ENCODE assay signal across 27 cellular contexts in the genomic region with DNA sequence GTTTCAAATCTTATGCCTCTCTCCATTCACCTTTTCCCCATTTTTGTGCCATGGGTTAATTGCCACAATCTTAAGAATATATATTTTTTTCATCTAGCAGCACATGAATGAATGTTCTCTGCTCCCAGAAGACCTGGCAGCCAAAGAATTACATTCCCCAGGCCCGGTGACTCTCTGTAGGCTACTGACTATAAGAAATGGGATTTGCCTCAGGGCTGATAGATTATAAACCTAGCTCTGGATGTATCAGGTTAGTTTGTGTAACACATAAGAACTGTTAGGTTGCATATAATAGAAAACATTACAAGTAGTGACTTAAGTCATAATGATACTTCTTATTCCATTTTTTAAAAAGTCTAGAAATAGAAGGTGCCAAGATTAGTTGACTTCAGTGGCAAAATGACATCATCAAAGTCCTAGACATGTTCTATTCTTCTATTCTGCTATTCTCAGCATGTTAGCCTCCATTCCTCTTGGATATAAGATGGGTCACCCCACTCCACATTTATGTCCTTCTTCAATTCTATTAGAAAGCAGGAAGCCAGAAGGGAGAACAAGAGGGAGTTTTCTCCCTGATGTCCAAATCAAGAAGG. TPM values are rescaled to one million over a fixed set of nuclear protein-coding genes. Genes with fewer than 3 reads are reported as not detected.
"Had no signal": no experiment of that assay in that cellular context is flagged by ENCODE, and none has a peak within 500 bp of the region (broad histone marks: within the 10 kb centered on the region; RNA-seq: fewer than 3 reads in every experiment).

No MANE protein-coding gene starts in this region.

- H3K4me1 ChIP-seq: heart right ventricle, left ventricle myocardium inferior, spleen, tibial nerve, upper lobe of right lung had no signal

- ATAC-seq: heart right ventricle; mucosa of descending colon; naive thymus-derived CD4-positive, alpha-beta T cell; natural killer cell treated with Interleukin-12 subunit alpha and Interleukin-12 subunit beta and Interleukin-15 and Interleukin-18, amount 100 ng/mL, for 72 hours; right cardiac atrium; stimulated activated effector memory CD8-positive, alpha-beta T cell treated with anti-CD3 and anti-CD28 coated beads, Interleukin-12 subunit alpha, Interleukin-12 subunit beta, amount 100 ng/mL, for 72 hours; upper lobe of right lung had no signal

- H3K79me2 ChIP-seq: hepatocyte had no signal

- H3K4me3 ChIP-seq: heart right ventricle, hepatocyte, left ventricle myocardium inferior, mucosa of descending colon, ovary, sigmoid colon, spleen, suprapubic skin, thoracic aorta, tibial nerve, upper lobe of right lung had no signal

- H3K27ac ChIP-seq: heart right ventricle, hepatocyte, left ventricle myocardium inferior, ovary, sigmoid colon, spleen, suprapubic skin, tibial nerve, upper lobe of right lung had no signal

- H2AFZ ChIP-seq: hepatocyte had no signal

- H3K27me3 ChIP-seq: heart right ventricle, ovary, sigmoid colon, spleen, suprapubic skin, tibial nerve, upper lobe of right lung had no signal

- DNase-seq: heart right ventricle; islet precursor cell; left ventricle myocardium inferior; midbrain; mucosa of descending colon; naive thymus-derived CD4-positive, alpha-beta T cell; ovary; retina; right cardiac atrium; sigmoid colon; small intestine; spleen; stimulated activated CD4-positive, alpha-beta T cell treated with anti-CD3 and anti-CD28 coated beads, Interleukin-4, amount 100 ng/mL, for 24 hours; stimulated activated naive CD4-positive, alpha-beta T cell; upper lobe of right lung had no signal

- H3K4me3 Mint-ChIP-seq: memory B cell; naive thymus-derived CD4-positive, alpha-beta T cell; natural killer cell treated with Interleukin-12 subunit alpha and Interleukin-12 subunit beta and Interleukin-15 and Interleukin-18, amount 100 ng/mL, for 72 hours; stimulated activated effector memory CD8-positive, alpha-beta T cell treated with anti-CD3 and anti-CD28 coated beads, Interleukin-12 subunit alpha, Interleukin-12 subunit beta, amount 100 ng/mL, for 72 hours; stimulated activated naive CD8-positive, alpha-beta T cell treated with anti-CD3 and anti-CD28 coated beads, Interleukin-15, Interleukin-2, amounts not matched to agents 100 ng/mL and 50 ng/mL, for 24 hours had no signal

- H3K9me3 Mint-ChIP-seq: memory B cell; naive thymus-derived CD4-positive, alpha-beta T cell; stimulated activated effector memory CD8-positive, alpha-beta T cell treated with anti-CD3 and anti-CD28 coated beads, Interleukin-12 subunit alpha, Interleukin-12 subunit beta, amount 100 ng/mL, for 72 hours; stimulated activated naive CD8-positive, alpha-beta T cell treated with anti-CD3 and anti-CD28 coated beads, Interleukin-15, Interleukin-2, amounts not matched to agents 100 ng/mL and 50 ng/mL, for 24 hours had no signal

- FAIRE-seq: small intestine, urothelium cell line had no signal

- H3K27ac Mint-ChIP-seq: memory B cell; naive thymus-derived CD4-positive, alpha-beta T cell; natural killer cell treated with Interleukin-12 subunit alpha and Interleukin-12 subunit beta and Interleukin-15 and Interleukin-18, amount 100 ng/mL, for 72 hours; progenitor cell of endocrine pancreas; stimulated activated effector memory CD8-positive, alpha-beta T cell treated with anti-CD3 and anti-CD28 coated beads, Interleukin-12 subunit alpha, Interleukin-12 subunit beta, amount 100 ng/mL, for 72 hours; stimulated activated naive CD8-positive, alpha-beta T cell treated with anti-CD3 and anti-CD28 coated beads, Interleukin-15, Interleukin-2, amounts not matched to agents 100 ng/mL and 50 ng/mL, for 24 hours had no signal

- H3K4me2 ChIP-seq: hepatocyte had no signal

- H3K36me3 Mint-ChIP-seq: memory B cell; naive thymus-derived CD4-positive, alpha-beta T cell; natural killer cell treated with Interleukin-12 subunit alpha and Interleukin-12 subunit beta and Interleukin-15 and Interleukin-18, amount 100 ng/mL, for 72 hours; stimulated activated effector memory CD8-positive, alpha-beta T cell treated with anti-CD3 and anti-CD28 coated beads, Interleukin-12 subunit alpha, Interleukin-12 subunit beta, amount 100 ng/mL, for 72 hours had no signal

- H3K36me3 ChIP-seq: heart right ventricle, left ventricle myocardium inferior, ovary, sigmoid colon, spleen, suprapubic skin, thoracic aorta, tibial nerve, upper lobe of right lung had no signal

- H3K27me3 Mint-ChIP-seq: natural killer cell treated with Interleukin-12 subunit alpha and Interleukin-12 subunit beta and Interleukin-15 and Interleukin-18, amount 100 ng/mL, for 72 hours; stimulated activated naive CD8-positive, alpha-beta T cell treated with anti-CD3 and anti-CD28 coated beads, Interleukin-15, Interleukin-2, amounts not matched to agents 100 ng/mL and 50 ng/mL, for 24 hours had no signal

- H3K9me3 ChIP-seq: heart right ventricle, left ventricle myocardium inferior, mucosa of descending colon, ovary, sigmoid colon, spleen, suprapubic skin, thoracic aorta, tibial nerve, upper lobe of right lung had no signal

- H3K4me1 Mint-ChIP-seq: memory B cell; naive thymus-derived CD4-positive, alpha-beta T cell; stimulated activated effector memory CD8-positive, alpha-beta T cell treated with anti-CD3 and anti-CD28 coated beads, Interleukin-12 subunit alpha, Interleukin-12 subunit beta, amount 100 ng/mL, for 72 hours had no signal

RNA-seq across cellular contexts. Expression of a gene that starts 10.9 kb away (rescaled TPM):
- total RNA-seq: left ventricle myocardium inferior; lung microvascular endothelial cell; natural killer cell treated with Interleukin-12 subunit alpha and Interleukin-12 subunit beta and Interleukin-15 and Interleukin-18, amount 100 ng/mL, for 72 hours; upper lobe of right lung had no signal
- polyA plus RNA-seq: neural cell, right cardiac atrium had no signal

RNA-seq across cellular contexts. Expression of a gene that starts 40.4 kb away (rescaled TPM):
- total RNA-seq: naive thymus-derived CD4-positive, alpha-beta T cell; natural killer cell treated with Interleukin-12 subunit alpha and Interleukin-12 subunit beta and Interleukin-15 and Interleukin-18, amount 100 ng/mL, for 72 hours had no signal
